In the genomic region with DNA sequence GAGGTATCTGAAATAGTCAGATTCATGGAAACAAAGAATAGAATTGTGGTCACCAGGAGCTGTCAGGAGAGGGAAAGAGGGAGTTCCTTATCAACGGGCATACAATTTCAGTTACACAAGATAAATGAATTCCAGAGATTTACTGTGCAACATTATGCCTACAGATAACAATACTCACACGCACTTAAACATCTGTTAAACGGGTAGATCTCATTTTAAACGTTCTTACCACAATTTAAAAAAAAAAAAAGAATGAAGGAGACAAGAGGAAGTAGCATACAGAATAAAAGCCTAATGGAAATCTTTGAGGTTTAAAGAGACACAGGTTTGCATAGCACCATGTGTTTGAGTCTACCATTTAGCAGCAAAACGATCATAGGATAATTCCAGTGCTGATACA, we compare ENCODE assay signal across 17 cellular contexts.
"Had no signal": no experiment of that assay in that cellular context is flagged by ENCODE, and none has a peak within 500 bp of the region (broad histone marks: within the 10 kb centered on the region; RNA-seq: fewer than 3 reads in every experiment).

No MANE protein-coding gene starts in this region.

- H3K4me1 ChIP-seq: lower lobe of right lung, prostate gland, sigmoid colon, stomach, thyroid gland had no signal

- H3K9me3 ChIP-seq: lower lobe of right lung, prostate gland, sigmoid colon, stomach, thyroid gland had no signal

- H3K4me3 Mint-ChIP-seq: naive thymus-derived CD8-positive, alpha-beta T cell; nephron progenitor cell; stimulated activated effector memory CD8-positive, alpha-beta T cell treated with anti-CD3 and anti-CD28 coated beads, Interleukin-12 subunit alpha, Interleukin-12 subunit beta, amount 100 ng/mL, for 72 hours had no signal

- H3K4me1 Mint-ChIP-seq: naive thymus-derived CD8-positive, alpha-beta T cell; nephron progenitor cell; stimulated activated effector memory CD8-positive, alpha-beta T cell treated with anti-CD3 and anti-CD28 coated beads, Interleukin-12 subunit alpha, Interleukin-12 subunit beta, amount 100 ng/mL, for 72 hours had no signal

- ATAC-seq: left ventricle myocardium superior; lower lobe of right lung; naive thymus-derived CD8-positive, alpha-beta T cell; right cardiac atrium; stimulated activated effector memory CD8-positive, alpha-beta T cell treated with anti-CD3 and anti-CD28 coated beads, Interleukin-12 subunit alpha, Interleukin-12 subunit beta, amount 100 ng/mL, for 72 hours had no signal

- H3K27me3 ChIP-seq: dorsolateral prefrontal cortex, sigmoid colon, stomach, thyroid gland had no signal

- H3K27ac ChIP-seq: dorsolateral prefrontal cortex, lower lobe of right lung, prostate gland, sigmoid colon, stomach, thyroid gland had no signal

- H3K4me3 ChIP-seq: dorsolateral prefrontal cortex, lower lobe of right lung, prostate gland, sigmoid colon, stomach, thyroid gland had no signal

- H3K27me3 Mint-ChIP-seq: naive thymus-derived CD8-positive, alpha-beta T cell had no signal

- H3K36me3 Mint-ChIP-seq: naive thymus-derived CD8-positive, alpha-beta T cell; stimulated activated effector memory CD8-positive, alpha-beta T cell treated with anti-CD3 and anti-CD28 coated beads, Interleukin-12 subunit alpha, Interleukin-12 subunit beta, amount 100 ng/mL, for 72 hours had no signal

- H3K36me3 ChIP-seq: lower lobe of right lung, prostate gland, sigmoid colon, stomach, thyroid gland had no signal

- DNase-seq: dorsolateral prefrontal cortex; effector CD4-positive, alpha-beta T cell; head of caudate nucleus; left ventricle myocardium superior; lower lobe of right lung; naive thymus-derived CD8-positive, alpha-beta T cell; nephron progenitor cell; nucleus accumbens; right cardiac atrium; sigmoid colon; stimulated activated CD4-positive, alpha-beta T cell treated with anti-CD3 and anti-CD28 coated beads, Interleukin-2, amount 100 ng/mL, for 24 hours; stimulated activated CD4-positive, alpha-beta T cell treated with anti-CD3 and anti-CD28 coated beads, Interleukin-4, amount 100 ng/mL, for 24 hours; stimulated activated naive CD4-positive, alpha-beta T cell treated with Interleukin-2 at 50 U/mL for 16 hours; stomach; thyroid gland had no signal

- H3K9me3 Mint-ChIP-seq: nephron progenitor cell had no signal

- H3K27ac Mint-ChIP-seq: naive thymus-derived CD8-positive, alpha-beta T cell; nephron progenitor cell; stimulated activated effector memory CD8-positive, alpha-beta T cell treated with anti-CD3 and anti-CD28 coated beads, Interleukin-12 subunit alpha, Interleukin-12 subunit beta, amount 100 ng/mL, for 72 hours had no signal
